In the genomic region with DNA sequence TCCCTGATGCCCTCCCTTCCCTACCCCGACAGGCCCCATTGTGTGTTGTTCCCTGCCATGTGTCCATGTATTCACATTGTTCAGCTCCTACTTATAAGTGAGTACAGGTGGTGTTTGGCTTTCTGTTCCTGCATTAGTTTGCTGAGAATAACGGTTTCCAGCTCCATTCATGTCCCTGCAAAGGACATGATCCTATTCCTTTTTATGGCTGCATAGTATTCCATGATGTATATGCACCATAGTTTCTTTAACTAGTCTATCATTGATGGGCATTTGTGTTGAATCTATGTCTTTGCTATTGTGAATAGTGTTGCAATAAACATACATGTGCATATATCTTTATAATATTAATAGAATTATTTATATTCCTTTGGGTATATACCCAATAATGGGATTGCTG, we compare ENCODE assay signal across 28 cellular contexts. TPM values are rescaled to one million over a fixed set of nuclear protein-coding genes. Genes with fewer than 3 reads are reported as not detected.
"Had no signal": no experiment of that assay in that cellular context is flagged by ENCODE, and none has a peak within 500 bp of the region (broad histone marks: within the 10 kb centered on the region; RNA-seq: fewer than 3 reads in every experiment).

No MANE protein-coding gene starts in this region.

- H3K27ac Mint-ChIP-seq: mesothelial cell of epicardium, naive B cell had no signal

- H3K27ac ChIP-seq: coronary artery, dorsolateral prefrontal cortex, epithelial cell of prostate, esophagus squamous epithelium, gastrocnemius medialis, heart right ventricle, left lung, lower lobe of right lung had no signal

- H3K36me3 ChIP-seq: esophagus squamous epithelium, gastrocnemius medialis, heart right ventricle, left lung, lower lobe of right lung had no signal

- FAIRE-seq: islet of Langerhans, keratinocyte had no signal

- H3K4me3 Mint-ChIP-seq: mesothelial cell of epicardium; naive B cell; naive thymus-derived CD8-positive, alpha-beta T cell had no signal

- ATAC-seq: esophagus mucosa; gastrocnemius medialis; heart right ventricle; left cardiac atrium; left lung; left ventricle myocardium superior; lower lobe of right lung; mucosa of descending colon; naive thymus-derived CD8-positive, alpha-beta T cell had no signal

- H3K27me3 Mint-ChIP-seq: naive B cell; naive thymus-derived CD8-positive, alpha-beta T cell had no signal

- H3K4me3 ChIP-seq: coronary artery, dorsolateral prefrontal cortex, esophagus squamous epithelium, gastrocnemius medialis, heart right ventricle, left lung, lower lobe of right lung, mucosa of descending colon had no signal

- H3K36me3 Mint-ChIP-seq: mesothelial cell of epicardium had no signal

- H3K9me3 ChIP-seq: esophagus squamous epithelium, gastrocnemius medialis had no signal

- H3K27me3 ChIP-seq: dorsolateral prefrontal cortex, esophagus squamous epithelium, gastrocnemius medialis, heart right ventricle, left lung had no signal

- DNase-seq: dermis blood vessel endothelial cell; dorsolateral prefrontal cortex; effector CD4-positive, alpha-beta T cell; effector memory CD4-positive, alpha-beta T cell; erythroblast; esophagus squamous epithelium; foreskin fibroblast; foreskin melanocyte; gastrocnemius medialis; glutamatergic neuron; head of caudate nucleus; heart right ventricle; hippocampal formation; left cardiac atrium; left lung; left ventricle myocardium superior; lower lobe of right lung; mesenchymal stem cell; mucosa of descending colon; naive B cell; naive thymus-derived CD8-positive, alpha-beta T cell had no signal

RNA-seq across cellular contexts. Expression of a gene that starts 52.1 kb away (rescaled TPM):
- total RNA-seq: myocyte had no signal
